In genomic region chr3:87351913-87352312, GRCh38 we compare ENCODE assay signal across 33 cellular contexts.
"Had no signal": no experiment of that assay in that cellular context is flagged by ENCODE, and none has a peak within 500 bp of the region (broad histone marks: within the 10 kb centered on the region; RNA-seq: fewer than 3 reads in every experiment).

No MANE protein-coding gene starts in this region.

- H3K4me1 ChIP-seq: breast epithelium, esophagus muscularis mucosa, foreskin keratinocyte, heart right ventricle, left ventricle myocardium inferior, parathyroid adenoma, psoas muscle, right atrium auricular region had no signal

- H3K9me3 ChIP-seq: breast epithelium, esophagus muscularis mucosa, heart right ventricle, left ventricle myocardium inferior, psoas muscle, right atrium auricular region, suprapubic skin, tibial nerve had no signal

- H3K36me3 ChIP-seq: breast epithelium, esophagus muscularis mucosa, heart right ventricle, left ventricle myocardium inferior, right atrium auricular region, suprapubic skin, tibial nerve had no signal

- ATAC-seq: activated CD8-positive, alpha-beta T cell treated with anti-CD3 and anti-CD28 coated beads for 36 hours; activated naive CD8-positive, alpha-beta T cell treated with anti-CD3 and anti-CD28 coated beads, Interleukin-2, amount 50 U/mL, for 24 hours; activated T-cell treated with anti-CD3 and anti-CD28 coated beads, Interleukin-2, amount 50 U/mL, for 4 hours; foreskin keratinocyte; heart right ventricle; naive thymus-derived CD4-positive, alpha-beta T cell; psoas muscle; WTC11 had no signal

- H3K27ac Mint-ChIP-seq: activated CD8-positive, alpha-beta T cell treated with anti-CD3 and anti-CD28 coated beads for 36 hours; activated naive CD4-positive, alpha-beta T cell treated with anti-CD3 and anti-CD28 coated beads, Interleukin-2, amount 50 U/mL, for 24 hours; activated naive CD8-positive, alpha-beta T cell treated with anti-CD3 and anti-CD28 coated beads, Interleukin-2, amount 50 U/mL, for 24 hours; activated T-helper 2 cell treated with anti-CD3 and anti-CD28 coated beads, Interferon-gamma antibody, Interleukin-2, Interleukin-4, amounts not matched to agents 10 μg/mL and 5 μg/mL and 100 μg/mL, durations not matched to agents 14 hours and 24 hours and 36 hours; dendritic cell treated with granulocyte-macrophage colony-stimulating factor and Interleukin-4, amounts not matched to agents 40 ng/mL and 50 ng/mL, for 4 days; endodermal cell; naive thymus-derived CD4-positive, alpha-beta T cell; WTC11 had no signal

- H3K27me3 Mint-ChIP-seq: activated naive CD8-positive, alpha-beta T cell treated with anti-CD3 and anti-CD28 coated beads, Interleukin-2, amount 50 U/mL, for 24 hours; dendritic cell treated with granulocyte-macrophage colony-stimulating factor and Interleukin-4, amounts not matched to agents 40 ng/mL and 50 ng/mL, for 4 days had no signal

- FAIRE-seq: urothelium cell line had no signal

- H3K9me3 Mint-ChIP-seq: activated CD8-positive, alpha-beta T cell treated with anti-CD3 and anti-CD28 coated beads for 36 hours; activated naive CD4-positive, alpha-beta T cell treated with anti-CD3 and anti-CD28 coated beads, Interleukin-2, amount 50 U/mL, for 24 hours; activated naive CD8-positive, alpha-beta T cell treated with anti-CD3 and anti-CD28 coated beads, Interleukin-2, amount 50 U/mL, for 24 hours; activated T-cell treated with anti-CD3 and anti-CD28 coated beads, Interleukin-2, amount 50 U/mL, for 4 hours; activated T-helper 2 cell treated with anti-CD3 and anti-CD28 coated beads, Interferon-gamma antibody, Interleukin-2, Interleukin-4, amounts not matched to agents 10 μg/mL and 5 μg/mL and 100 μg/mL, durations not matched to agents 14 hours and 24 hours and 36 hours; dendritic cell treated with granulocyte-macrophage colony-stimulating factor and Interleukin-4, amounts not matched to agents 40 ng/mL and 50 ng/mL, for 4 days; endodermal cell; naive thymus-derived CD4-positive, alpha-beta T cell; neural crest cell; WTC11 had no signal

- H3K4me3 ChIP-seq: breast epithelium, esophagus muscularis mucosa, heart right ventricle, left ventricle myocardium inferior, lung, psoas muscle, right atrium auricular region, suprapubic skin, tibial nerve had no signal

- H3K27me3 ChIP-seq: breast epithelium, esophagus muscularis mucosa, foreskin keratinocyte, right atrium auricular region, suprapubic skin, tibial nerve had no signal

- H3K27ac ChIP-seq: breast epithelium, esophagus muscularis mucosa, foreskin keratinocyte, heart right ventricle, left ventricle myocardium inferior, parathyroid adenoma, psoas muscle, right atrium auricular region, suprapubic skin, tibial nerve had no signal

- H3K36me3 Mint-ChIP-seq: activated naive CD4-positive, alpha-beta T cell treated with anti-CD3 and anti-CD28 coated beads, Interleukin-2, amount 50 U/mL, for 24 hours; naive thymus-derived CD4-positive, alpha-beta T cell; WTC11 had no signal

- DNase-seq: activated CD4-positive, alpha-beta T cell treated with anti-CD3 and anti-CD28 coated beads for 1 hour; activated CD4-positive, alpha-beta T cell treated with anti-CD3 and anti-CD28 coated beads, Interleukin-2, amount 50 U/mL, for 1 hour; activated CD8-positive, alpha-beta T cell treated with anti-CD3 and anti-CD28 coated beads for 36 hours; activated naive CD8-positive, alpha-beta T cell treated with anti-CD3 and anti-CD28 coated beads, Interleukin-2, amount 50 U/mL, for 24 hours; activated T-cell treated with anti-CD3 and anti-CD28 coated beads, Interleukin-2, amount 50 U/mL, for 4 hours; amygdala; central memory CD4-positive, alpha-beta T cell; endodermal cell; foreskin keratinocyte; heart right ventricle; islet precursor cell; left ventricle myocardium inferior; mesendoderm; naive thymus-derived CD4-positive, alpha-beta T cell; nucleus accumbens; psoas muscle; stimulated activated CD4-positive, alpha-beta T cell treated with anti-CD3 and anti-CD28 coated beads, Interleukin-15, amount 100 ng/mL, for 24 hours; stimulated activated CD4-positive, alpha-beta T cell treated with anti-CD3 and anti-CD28 coated beads, Interleukin-2, amount 100 ng/mL, for 24 hours; stimulated activated naive CD4-positive, alpha-beta T cell; T-helper 2 cell had no signal

- H3K4me3 Mint-ChIP-seq: activated CD8-positive, alpha-beta T cell treated with anti-CD3 and anti-CD28 coated beads for 36 hours; activated naive CD4-positive, alpha-beta T cell treated with anti-CD3 and anti-CD28 coated beads, Interleukin-2, amount 50 U/mL, for 24 hours; activated naive CD8-positive, alpha-beta T cell treated with anti-CD3 and anti-CD28 coated beads, Interleukin-2, amount 50 U/mL, for 24 hours; activated T-cell treated with anti-CD3 and anti-CD28 coated beads, Interleukin-2, amount 50 U/mL, for 4 hours; dendritic cell treated with granulocyte-macrophage colony-stimulating factor and Interleukin-4, amounts not matched to agents 40 ng/mL and 50 ng/mL, for 4 days; endodermal cell; naive thymus-derived CD4-positive, alpha-beta T cell; neural crest cell; WTC11 had no signal

- H3K4me1 Mint-ChIP-seq: activated naive CD4-positive, alpha-beta T cell treated with anti-CD3 and anti-CD28 coated beads, Interleukin-2, amount 50 U/mL, for 24 hours; activated naive CD8-positive, alpha-beta T cell treated with anti-CD3 and anti-CD28 coated beads, Interleukin-2, amount 50 U/mL, for 24 hours; naive thymus-derived CD4-positive, alpha-beta T cell had no signal
